In the genomic region with DNA sequence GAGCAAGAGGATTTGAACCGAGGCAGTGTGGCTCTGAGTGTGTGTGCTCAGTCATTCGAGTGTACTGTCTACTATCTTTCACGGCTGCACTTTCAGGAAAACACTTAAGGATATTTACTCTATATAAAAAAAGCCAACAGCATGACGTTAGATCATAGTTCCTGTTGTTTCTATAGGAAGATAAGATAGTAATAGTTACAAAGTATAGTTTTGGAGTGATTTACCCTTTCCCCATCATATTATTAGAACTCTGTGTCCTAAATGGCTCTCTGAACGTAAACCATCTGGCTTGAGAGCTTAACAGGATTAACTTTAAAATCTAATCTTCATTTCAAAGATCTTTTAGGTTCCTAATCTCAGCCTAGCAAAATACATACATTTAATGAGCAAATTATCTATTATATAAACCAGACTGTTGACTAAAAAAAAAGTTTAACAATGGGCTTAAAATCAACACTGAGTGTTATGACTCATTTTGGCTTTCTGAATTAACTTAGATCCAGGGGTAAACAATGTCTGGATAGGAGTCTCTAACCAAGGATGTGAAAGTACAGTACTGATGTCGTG, we compare ENCODE assay signal across 14 cellular contexts.
DNase-seq lines count a peak whose midpoint lies in the region; ATAC-seq, FAIRE-seq and TF ChIP-seq lines count a peak whose summit lies in the region.
"Had no signal": no experiment of that assay in that cellular context is flagged by ENCODE, and none has a peak within 500 bp of the region (broad histone marks: within the 10 kb centered on the region; RNA-seq: fewer than 3 reads in every experiment).

No MANE protein-coding gene starts in this region.

- no peaks in the 10 kb centered on the region for H3K9me3 Mint-ChIP-seq in mesothelial cell of epicardium
- no peaks in the 10 kb centered on the region for H3K9me3 Mint-ChIP-seq in stimulated activated naive CD8-positive, alpha-beta T cell treated with anti-CD3 and anti-CD28 coated beads, Interleukin-15, amount 100 ng/mL, for 72 hours
- H3K9me3 Mint-ChIP-seq: CD4-positive, alpha-beta memory T cell; IgD-negative memory B cell; natural killer cell; WTC11 had no signal

- H3K27ac Mint-ChIP-seq in mesothelial cell of epicardium = peak overlapping the region; percentile 4
- no peak overlapping the region for H3K27ac Mint-ChIP-seq in stimulated activated naive CD8-positive, alpha-beta T cell treated with anti-CD3 and anti-CD28 coated beads, Interleukin-15, amount 100 ng/mL, for 72 hours
- H3K27ac Mint-ChIP-seq: CD4-positive, alpha-beta memory T cell; IgD-negative memory B cell; natural killer cell; WTC11 had no signal

- no peak for TF ChIP-seq CTCF in D721Med (IDR thresholded peaks at IDR 0.05; ENCODE audit: insufficient read depth, missing control alignments)
- TF ChIP-seq CTCF in astrocyte of the spinal cord (IDR thresholded peaks at IDR 0.05; ENCODE audit: low read depth, low read length) = no peak
- no peak for TF ChIP-seq CTCF in mesothelial cell of epicardium (IDR thresholded peaks at IDR 0.05; ENCODE audit: unreplicated experiment)

- H3K36me3 Mint-ChIP-seq in mesothelial cell of epicardium = peaks cover 3% of the 10 kb centered on the region
- H3K36me3 Mint-ChIP-seq: natural killer cell, WTC11 had no signal

- H3K27me3 Mint-ChIP-seq in mesothelial cell of epicardium (ENCODE audit: low read depth) = no peaks in the 10 kb centered on the region
- H3K27me3 Mint-ChIP-seq in stimulated activated naive CD8-positive, alpha-beta T cell treated with anti-CD3 and anti-CD28 coated beads, Interleukin-15, amount 100 ng/mL, for 72 hours = no peaks in the 10 kb centered on the region
- H3K27me3 Mint-ChIP-seq: CD4-positive, alpha-beta memory T cell; IgD-negative memory B cell had no signal

- H3K4me1 Mint-ChIP-seq in mesothelial cell of epicardium = peaks cover 16% of the 10 kb centered on the region
- no peaks in the 10 kb centered on the region for H3K4me1 Mint-ChIP-seq in stimulated activated naive CD8-positive, alpha-beta T cell treated with anti-CD3 and anti-CD28 coated beads, Interleukin-15, amount 100 ng/mL, for 72 hours
- H3K4me1 Mint-ChIP-seq: CD4-positive, alpha-beta memory T cell had no signal

- DNase-seq in D721Med (ENCODE audit: insufficient read length, low spot score) (no peak), M059J (ENCODE audit: low read depth) (peak; percentile 57), astrocyte of the spinal cord (ENCODE audit: low read depth, low spot score) (peak; percentile 69), mesothelial cell of epicardium (ENCODE audit: low spot score in 2 of 2, unreplicated experiment in 2 of 2) (no peak), NCI-H526 (lab: John Stamatoyannopoulos, UW) (no peak), NCI-H146 treated with DMSO at 0.1 percent for 48 hours (lab: John Stamatoyannopoulos, UW; ENCODE audit: unreplicated experiment) (no peak)
- DNase-seq in stimulated activated naive CD8-positive, alpha-beta T cell treated with anti-CD3 and anti-CD28 coated beads, Interleukin-15, amount 100 ng/mL, for 72 hours = no peak
- DNase-seq: CD4-positive, alpha-beta memory T cell; natural killer cell; NCI-H146; right cardiac atrium had no signal

- FAIRE-seq in D721Med (lab: Jason Lieb, UNC) = peak; percentile 91

- in situ Hi-C loops in astrocyte of the spinal cord (cut with HindIII; ENCODE audit: low sequenced_read_pairs) = no loop called here

- H3K4me3 Mint-ChIP-seq in mesothelial cell of epicardium = no peak overlapping the region
- H3K4me3 Mint-ChIP-seq in stimulated activated naive CD8-positive, alpha-beta T cell treated with anti-CD3 and anti-CD28 coated beads, Interleukin-15, amount 100 ng/mL, for 72 hours = no peak overlapping the region
- H3K4me3 Mint-ChIP-seq: CD4-positive, alpha-beta memory T cell; IgD-negative memory B cell; natural killer cell; WTC11 had no signal

- ATAC-seq in stimulated activated naive CD8-positive, alpha-beta T cell treated with anti-CD3 and anti-CD28 coated beads, Interleukin-15, amount 100 ng/mL, for 72 hours = no peak
- no peak for ATAC-seq in GM21576 (IDR thresholded peaks at IDR 0.05; ENCODE audit: unreplicated experiment)
- ATAC-seq: natural killer cell, right cardiac atrium, WTC11 had no signal

- H3K4me3 ChIP-seq in astrocyte of the spinal cord (ENCODE audit: low read depth, low read length) = no peak overlapping the region

Comparison
In these comparisons a context has a peak if more than half of its experiments do, and no peak if none do; other contexts are left out.
1. DNase-seq: peak in M059J (single experiment) and astrocyte of the spinal cord (single experiment); none in D721Med (single experiment), mesothelial cell of epicardium (0 of 2), stimulated activated naive CD8-positive, alpha-beta T cell treated with anti-CD3 and anti-CD28 coated beads, Interleukin-15, amount 100 ng/mL, for 72 hours (0 of 2), NCI-H526 (0 of 2) and NCI-H146 treated with DMSO at 0.1 percent for 48 hours (single experiment).